In the genomic region with DNA sequence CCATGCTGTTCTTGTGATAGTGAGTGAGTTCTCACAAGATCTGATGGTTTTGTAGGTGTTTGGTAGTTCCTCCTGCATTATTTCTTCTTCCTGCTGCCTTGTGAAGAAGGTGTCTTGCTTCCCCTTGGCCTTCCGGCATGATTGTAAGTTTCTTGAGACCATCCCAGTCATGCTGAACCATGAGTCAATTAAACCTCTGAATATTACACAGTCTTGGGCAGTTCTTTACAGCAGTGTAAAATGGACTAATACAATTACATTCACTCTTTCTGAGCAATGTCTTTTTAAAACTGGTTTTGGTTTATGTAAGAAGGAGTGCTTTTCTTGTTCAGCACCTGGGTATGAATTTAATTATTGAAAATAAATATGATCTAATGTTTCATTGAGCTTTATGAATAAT, we compare ENCODE assay signal across 19 cellular contexts. TPM values are rescaled to one million over a fixed set of nuclear protein-coding genes. Genes with fewer than 3 reads are reported as not detected.
A peak's percentile ranks its signal among the peaks of the same experiment; 100 is the strongest.
DNase-seq lines count a peak whose midpoint lies in the region; ATAC-seq and TF ChIP-seq lines count a peak whose summit lies in the region.
"Had no signal": no experiment of that assay in that cellular context is flagged by ENCODE, and none has a peak within 500 bp of the region (broad histone marks: within the 10 kb centered on the region; RNA-seq: fewer than 3 reads in every experiment).

No MANE protein-coding gene starts in this region.

- no peak for ATAC-seq in stimulated activated naive CD8-positive, alpha-beta T cell treated with anti-CD3 and anti-CD28 coated beads, Interleukin-15, Interleukin-2, amounts not matched to agents 100 U/mL and 50 U/mL, for 24 hours
- ATAC-seq in HG03442 (IDR thresholded peaks at IDR 0.05; ENCODE audit: unreplicated experiment) (peak; percentile 23), HG03432 (IDR thresholded peaks at IDR 0.05; ENCODE audit: unreplicated experiment) (no peak)
- ATAC-seq in effector memory CD8-positive, alpha-beta T cell (replicated peaks): peak; percentile 31
- ATAC-seq: left lung, Right ventricle myocardium inferior had no signal

- no peak overlapping the region for H3K4me3 Mint-ChIP-seq in stimulated activated naive CD8-positive, alpha-beta T cell treated with anti-CD3 and anti-CD28 coated beads, Interleukin-15, Interleukin-2, amounts not matched to agents 100 ng/mL and 50 ng/mL, for 24 hours
- H3K4me3 Mint-ChIP-seq in effector memory CD8-positive, alpha-beta T cell: peak overlapping the region; percentile 51 to 70
- no peak overlapping the region for H3K4me3 Mint-ChIP-seq in HFFc6
- H3K4me3 Mint-ChIP-seq: dendritic cell treated with granulocyte-macrophage colony-stimulating factor and Interleukin-4, amounts not matched to agents 40 ng/mL and 50 ng/mL, for 4 days; mesothelial cell of epicardium; neural progenitor cell had no signal

- DNase-seq in stimulated activated naive CD8-positive, alpha-beta T cell treated with anti-CD3 and anti-CD28 coated beads, Interleukin-15, Interleukin-2, amounts not matched to agents 100 U/mL and 50 U/mL, for 24 hours: no peak
- no peak for DNase-seq in effector memory CD8-positive, alpha-beta T cell
- no peak for DNase-seq in HFFc6
- DNase-seq in DMS114 treated with DMSO at 0.1 percent for 48 hours (lab: John Stamatoyannopoulos, UW; ENCODE audit: unreplicated experiment): no peak
- DNase-seq: activated CD4-positive, alpha-beta T cell treated with anti-CD3 and anti-CD28 coated beads, Interleukin-2, amount 50 U/mL, for 1 hour; head of caudate nucleus; left lung; NCI-H187 treated with DMSO at 0.1 percent for 48 hours; NCI-H2227 treated with DMSO at 0.1 percent for 48 hours; NCI-H774; OCI-M1 had no signal

- H3K27me3 Mint-ChIP-seq in stimulated activated naive CD8-positive, alpha-beta T cell treated with anti-CD3 and anti-CD28 coated beads, Interleukin-15, Interleukin-2, amounts not matched to agents 100 ng/mL and 50 ng/mL, for 24 hours: no peaks in the 10 kb centered on the region
- no peaks in the 10 kb centered on the region for H3K27me3 Mint-ChIP-seq in effector memory CD8-positive, alpha-beta T cell
- no peaks in the 10 kb centered on the region; the same call in 1 of the 2 replicates for H3K27me3 Mint-ChIP-seq in HFFc6 (ENCODE audit: insufficient read depth)
- H3K27me3 Mint-ChIP-seq: dendritic cell treated with granulocyte-macrophage colony-stimulating factor and Interleukin-4, amounts not matched to agents 40 ng/mL and 50 ng/mL, for 4 days; progenitor cell of endocrine pancreas had no signal

- no peak for TF ChIP-seq CTCF in HFFc6 (IDR thresholded peaks at IDR 0.05)

- H3K27ac Mint-ChIP-seq in stimulated activated naive CD8-positive, alpha-beta T cell treated with anti-CD3 and anti-CD28 coated beads, Interleukin-15, Interleukin-2, amounts not matched to agents 100 ng/mL and 50 ng/mL, for 24 hours: peak overlapping the region; percentile 53
- peak overlapping the region; percentile 83 to 92 for H3K27ac Mint-ChIP-seq in effector memory CD8-positive, alpha-beta T cell
- H3K27ac Mint-ChIP-seq in HFFc6: no peak overlapping the region
- H3K27ac Mint-ChIP-seq: dendritic cell treated with granulocyte-macrophage colony-stimulating factor and Interleukin-4, amounts not matched to agents 40 ng/mL and 50 ng/mL, for 4 days; mesothelial cell of epicardium; neural progenitor cell; progenitor cell of endocrine pancreas had no signal

- H3K36me3 Mint-ChIP-seq in stimulated activated naive CD8-positive, alpha-beta T cell treated with anti-CD3 and anti-CD28 coated beads, Interleukin-15, Interleukin-2, amounts not matched to agents 100 ng/mL and 50 ng/mL, for 24 hours (ENCODE audit: low read depth): peaks cover 9% of the 10 kb centered on the region
- no peaks in the 10 kb centered on the region for H3K36me3 Mint-ChIP-seq in effector memory CD8-positive, alpha-beta T cell (ENCODE audit: insufficient read depth)
- H3K36me3 Mint-ChIP-seq in HFFc6 (ENCODE audit: low read depth): no peaks in the 10 kb centered on the region
- H3K36me3 Mint-ChIP-seq: mesothelial cell of epicardium had no signal

- peaks cover 32% of the 10 kb centered on the region for H3K4me1 Mint-ChIP-seq in stimulated activated naive CD8-positive, alpha-beta T cell treated with anti-CD3 and anti-CD28 coated beads, Interleukin-15, Interleukin-2, amounts not matched to agents 100 ng/mL and 50 ng/mL, for 24 hours (ENCODE audit: low read depth)
- H3K4me1 Mint-ChIP-seq in effector memory CD8-positive, alpha-beta T cell (ENCODE audit: low read depth in 2 of 2): peaks cover 16 to 27% of the 10 kb centered on the region in 2 donors
- no peaks in the 10 kb centered on the region for H3K4me1 Mint-ChIP-seq in HFFc6 (ENCODE audit: low read depth)
- H3K4me1 Mint-ChIP-seq: mesothelial cell of epicardium, neural progenitor cell had no signal

- peaks cover 9% of the 10 kb centered on the region for H3K9me3 Mint-ChIP-seq in stimulated activated naive CD8-positive, alpha-beta T cell treated with anti-CD3 and anti-CD28 coated beads, Interleukin-15, Interleukin-2, amounts not matched to agents 100 ng/mL and 50 ng/mL, for 24 hours
- H3K9me3 Mint-ChIP-seq in effector memory CD8-positive, alpha-beta T cell: no peaks in the 10 kb centered on the region
- no peaks in the 10 kb centered on the region for H3K9me3 Mint-ChIP-seq in HFFc6
- H3K9me3 Mint-ChIP-seq: neural progenitor cell had no signal

RNA-seq across cellular contexts. Expression of gene ARRDC3, which starts 50.7 kb away (rescaled TPM):
- 10 to 100 TPM; 26.2 to 45.0 (median 38.1) TPM for total RNA-seq in HFFc6 (2021; fragmentation: NEBNext Ultra II Directional; extraction: Animal tissue kit (Norgen Biotek cat#: 25700))

Comparison
In these comparisons a context has a peak if more than half of its experiments do, and no peak if none do; other contexts are left out.
1. H3K4me3 Mint-ChIP-seq: peak in effector memory CD8-positive, alpha-beta T cell (2 of 2); none in stimulated activated naive CD8-positive, alpha-beta T cell treated with anti-CD3 and anti-CD28 coated beads, Interleukin-15, Interleukin-2, amounts not matched to agents 100 ng/mL and 50 ng/mL, for 24 hours (single experiment) and HFFc6 (single experiment).
2. ATAC-seq: peak in HG03442 (single experiment) and effector memory CD8-positive, alpha-beta T cell (single experiment); none in stimulated activated naive CD8-positive, alpha-beta T cell treated with anti-CD3 and anti-CD28 coated beads, Interleukin-15, Interleukin-2, amounts not matched to agents 100 U/mL and 50 U/mL, for 24 hours (single experiment) and HG03432 (single experiment).